2 cellular contexts compared by ENCODE assay signal in genomic region chr4:96916731-96917130, GRCh38.
TF ChIP-seq lines count a peak whose summit lies in the region.

No MANE protein-coding gene starts in this region.

TF ChIP-seq in GM23338, 12 proteins besides CTCF, POLR2A, EP300 and RAD21 (continued from another document):
- TF ChIP-seq ETS1 (IDR thresholded peaks at IDR 0.05) (no peak), ZNF114 (CRISPR knock-in tag; IDR thresholded peaks at IDR 0.05) (no peak), REST (IDR thresholded peaks at IDR 0.05; ENCODE audit: unreplicated experiment) (no peak), NANOG (IDR thresholded peaks at IDR 0.05; ENCODE audit: borderline replicate concordance) (no peak), STAT1 (IDR thresholded peaks at IDR 0.05; ENCODE audit: unreplicated experiment) (no peak), JUNB (IDR thresholded peaks at IDR 0.05; ENCODE audit: unreplicated experiment) (no peak), POLR2AphosphoS5 (IDR thresholded peaks at IDR 0.05; ENCODE audit: low read depth) (no peak), ZNF462 (CRISPR knock-in tag; IDR thresholded peaks at IDR 0.05) (no peak), EZH2 (IDR thresholded peaks at IDR 0.05; ENCODE audit: low read depth, unreplicated experiment) (no peak)

TF ChIP-seq in WTC11, 78 proteins besides CTCF, POLR2A, EP300 and RAD21 (continued from another document):
- no peak for TF ChIP-seq ATF6 (CRISPR knock-in tag; IDR thresholded peaks at IDR 0.05)
- no peak for TF ChIP-seq NR2C2 (CRISPR knock-in tag; IDR thresholded peaks at IDR 0.05)
- TF ChIP-seq MLX (CRISPR knock-in tag; IDR thresholded peaks at IDR 0.05): no peak
- no peak for TF ChIP-seq USF1 (CRISPR knock-in tag; IDR thresholded peaks at IDR 0.05)
- TF ChIP-seq ZNF263 (CRISPR knock-in tag; IDR thresholded peaks at IDR 0.05; ENCODE audit: low read depth): no peak
- TF ChIP-seq ZNF671 (CRISPR knock-in tag; IDR thresholded peaks at IDR 0.05): no peak
- TF ChIP-seq USF2 (CRISPR knock-in tag; IDR thresholded peaks at IDR 0.05): no peak
- no peak for TF ChIP-seq AR (CRISPR knock-in tag; IDR thresholded peaks at IDR 0.05)
